8 cellular contexts compared by ENCODE assay signal in the genomic region with DNA sequence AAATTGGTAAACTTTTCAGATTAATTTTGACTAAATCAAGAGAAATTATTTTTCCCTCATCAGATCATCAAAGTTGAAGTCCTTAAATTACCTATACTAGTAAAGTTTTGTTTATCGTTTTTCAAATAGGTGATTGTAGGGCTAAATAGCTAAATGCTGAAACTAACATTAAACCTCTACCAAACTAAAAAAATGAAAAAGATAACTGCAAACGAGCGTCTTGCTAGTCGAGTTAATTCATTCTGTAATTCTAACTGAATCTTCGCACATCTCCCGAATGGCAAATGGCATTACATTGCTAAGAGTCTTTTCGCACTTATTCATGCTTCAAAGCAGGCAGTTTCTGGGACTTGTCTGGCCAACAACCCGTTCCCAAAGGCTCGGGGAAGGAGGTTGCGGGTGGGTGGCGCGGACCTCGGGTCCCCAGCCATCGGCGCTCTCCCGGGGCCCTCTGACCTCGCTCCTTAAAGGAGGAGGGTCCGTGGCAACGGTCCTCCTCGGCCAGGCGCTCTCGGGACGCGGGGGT. TPM values are rescaled to one million over a fixed set of nuclear protein-coding genes. Genes with fewer than 3 reads are reported as not detected.
DNase-seq lines count a peak whose midpoint lies in the region; ATAC-seq and TF ChIP-seq lines count a peak whose summit lies in the region.

No MANE protein-coding gene starts in this region.

- H3K9me3 ChIP-seq in WERI-Rb-1 (ENCODE audit: severe bottlenecking) (no peaks in the 10 kb centered on the region), heart right ventricle (no peaks in the 10 kb centered on the region), gastrocnemius medialis (no peaks in the 10 kb centered on the region)

- DNase-seq in NCI-H345 (lab: John Stamatoyannopoulos, UW) (peak; percentile 18), NCI-H345 treated with DMSO at 0.1 percent for 48 hours (lab: John Stamatoyannopoulos, UW; ENCODE audit: unreplicated experiment) (no peak), WERI-Rb-1 (no peak), heart right ventricle (no peak), gastrocnemius medialis (no peak), germinal center (ENCODE audit: low spot score) (no peak)

- TF ChIP-seq POLR2A in gastrocnemius medialis (IDR thresholded peaks at IDR 0.05) = no peak

- 4 to 6% methylated on average over 24 of the region's 24 CpGs for WGBS in heart right ventricle, 2 donors

- intact Hi-C loops in heart right ventricle (cut with DNase I) (loop anchor here in 4 of 10 donors (1.0 to 10.0 kb wide), 5 partner anchors 219 to 274 kb away; partner anchors contain the start of gene PREP (in 1 of the 4)), gastrocnemius medialis (cut with DNase I; ENCODE audit: low total_unique reads) (loop anchor here (2.0 to 10.0 kb wide), 5 partner anchors 25 to 1899 kb away; partner anchors contain the start of gene PREP)

- H3K4me1 ChIP-seq in heart right ventricle (peaks cover 0 to 15% (median 7%) of the 10 kb centered on the region in 9 donors), gastrocnemius medialis (peaks cover 22 to 33% of the 10 kb centered on the region in 2 donors)

- in situ Hi-C loops in gastrocnemius medialis (cut with MboI; ENCODE audit: low sequenced_read_pairs in 4 of 4) = no loop called here

- ATAC-seq in heart right ventricle (peak in 4 of 8 donors; percentile 9 to 43 (median 30)), gastrocnemius medialis (peak; percentile 16 to 19), GM19395 (IDR thresholded peaks at IDR 0.05; ENCODE audit: unreplicated experiment) (no peak), HG03378 (IDR thresholded peaks at IDR 0.05; ENCODE audit: unreplicated experiment) (no peak)

- H3K4me3 ChIP-seq in WERI-Rb-1 (ENCODE audit: low read depth, low read length) (peak overlapping the region; percentile 89), heart right ventricle (peak overlapping the region; percentile 69 to 95 (median 86)), gastrocnemius medialis (peak overlapping the region; percentile 81 to 86 (median 84))

- TF ChIP-seq CTCF in WERI-Rb-1 (IDR thresholded peaks at IDR 0.05; ENCODE audit: low read depth, low read length) (no peak), heart right ventricle (IDR thresholded peaks at IDR 0.05) (no peak), gastrocnemius medialis (IDR thresholded peaks at IDR 0.05 in 4 of 5, conservative IDR thresholded peaks at IDR 0.05 in 1 of 5) (no peak)

- no peak overlapping the region for H3K27ac ChIP-seq in WERI-Rb-1
- peak overlapping the region; percentile 81 to 93 (median 91) for H3K27ac ChIP-seq in heart right ventricle
- H3K27ac ChIP-seq in gastrocnemius medialis = peak overlapping the region; percentile 95 to 97 (median 96)

- H3K27me3 ChIP-seq in WERI-Rb-1 (ENCODE audit: insufficient read depth, low read depth, severe bottlenecking) (no peaks in the 10 kb centered on the region), heart right ventricle (peaks cover 0 to 63% (median 0%) of the 10 kb centered on the region in 7 donors), gastrocnemius medialis (no peaks in the 10 kb centered on the region)

- H3K36me3 ChIP-seq in WERI-Rb-1 = peaks cover 5% of the 10 kb centered on the region; the same call in 1 of the 2 replicates
- peaks cover 0 to 10% (median 0%) of the 10 kb centered on the region in 9 donors for H3K36me3 ChIP-seq in heart right ventricle
- H3K36me3 ChIP-seq in gastrocnemius medialis = peaks cover 0 to 10% of the 10 kb centered on the region in 2 donors

RNA-seq across cellular contexts. Expression of gene POPDC3, which starts 43.8 kb away (rescaled TPM):
- total RNA-seq in heart right ventricle (10 to 100 TPM; 31.1 to 59.7 (median 39.0) TPM), gastrocnemius medialis (100 to 1,000 TPM; 105 to 218 (median 179) TPM)
- polyA plus RNA-seq in heart right ventricle = 10 to 100 TPM; 37.8 to 50.3 TPM

Comparison
In these comparisons a context has a peak if more than half of its experiments do, and no peak if none do; other contexts are left out.
1. ATAC-seq: peak in gastrocnemius medialis (2 of 2); none in GM19395 (single experiment) and HG03378 (single experiment).
2. Peak in every context shown above with its lines, with median percentiles within 50 percentile points of each other: H3K4me3 ChIP-seq.